28 cellular contexts compared by ENCODE assay signal in genomic region chr13:35824825-35825224, GRCh38.
"Had no signal": no experiment of that assay in that cellular context is flagged by ENCODE, and none has a peak within 500 bp of the region (broad histone marks: within the 10 kb centered on the region; RNA-seq: fewer than 3 reads in every experiment).

No MANE protein-coding gene starts in this region.

- H3K27ac Mint-ChIP-seq: activated CD4-positive, alpha-beta memory T cell treated with anti-CD3 and anti-CD28 coated beads, Interleukin-2, amount 10 ng/mL, durations not matched to agents 7 days and 5 days; activated CD4-positive, alpha-beta T cell treated with anti-CD3 and anti-CD28 coated beads, Interleukin-2, amount 10 ng/mL, durations not matched to agents 7 days and 5 days; activated naive CD4-positive, alpha-beta T cell treated with anti-CD3 and anti-CD28 coated beads, Interleukin-2, amount 10 ng/mL, durations not matched to agents 7 days and 5 days; activated naive CD4-positive, alpha-beta T cell treated with anti-CD3 and anti-CD28 coated beads, Interleukin-2, amount 50 U/mL, for 72 hours; activated naive CD8-positive, alpha-beta T cell treated with anti-CD3 and anti-CD28 coated beads, Interleukin-2, amount 10 ng/mL, durations not matched to agents 7 days and 5 days; activated T-cell treated with anti-CD3 and anti-CD28 coated beads, Interleukin-2, amount 50 U/mL, for 24 hours; activated T-cell treated with anti-CD3 and anti-CD28 coated beads, Interleukin-2, amount 50 U/mL, for 72 hours had no signal

- H3K27me3 Mint-ChIP-seq: activated CD4-positive, alpha-beta memory T cell treated with anti-CD3 and anti-CD28 coated beads, Interleukin-2, amount 10 ng/mL, durations not matched to agents 7 days and 5 days; activated CD4-positive, alpha-beta T cell treated with anti-CD3 and anti-CD28 coated beads, Interleukin-2, amount 10 ng/mL, durations not matched to agents 7 days and 5 days; activated naive CD8-positive, alpha-beta T cell treated with anti-CD3 and anti-CD28 coated beads, Interleukin-2, amount 10 ng/mL, durations not matched to agents 7 days and 5 days; activated T-cell treated with anti-CD3 and anti-CD28 coated beads, Interleukin-2, amount 50 U/mL, for 24 hours; central memory CD8-positive, alpha-beta T cell had no signal

- H3K4me3 ChIP-seq: esophagus squamous epithelium had no signal

- H3K9me3 Mint-ChIP-seq: activated CD4-positive, alpha-beta memory T cell treated with anti-CD3 and anti-CD28 coated beads, Interleukin-2, amount 10 ng/mL, durations not matched to agents 7 days and 5 days; activated CD4-positive, alpha-beta T cell treated with anti-CD3 and anti-CD28 coated beads, Interleukin-2, amount 10 ng/mL, durations not matched to agents 7 days and 5 days; activated naive CD4-positive, alpha-beta T cell treated with anti-CD3 and anti-CD28 coated beads, Interleukin-2, amount 10 ng/mL, durations not matched to agents 7 days and 5 days had no signal

- H3K4me1 Mint-ChIP-seq: activated CD4-positive, alpha-beta memory T cell treated with anti-CD3 and anti-CD28 coated beads, Interleukin-2, amount 10 ng/mL, durations not matched to agents 7 days and 5 days; activated CD4-positive, alpha-beta T cell treated with anti-CD3 and anti-CD28 coated beads, Interleukin-2, amount 10 ng/mL, durations not matched to agents 7 days and 5 days; activated naive CD4-positive, alpha-beta T cell treated with anti-CD3 and anti-CD28 coated beads, Interleukin-2, amount 10 ng/mL, durations not matched to agents 7 days and 5 days; activated naive CD8-positive, alpha-beta T cell treated with anti-CD3 and anti-CD28 coated beads, Interleukin-2, amount 10 ng/mL, durations not matched to agents 7 days and 5 days; central memory CD8-positive, alpha-beta T cell had no signal

- ATAC-seq: activated naive CD4-positive, alpha-beta T cell treated with anti-CD3 and anti-CD28 coated beads, Interleukin-2, amount 50 U/mL, for 72 hours; activated T-cell treated with anti-CD3 and anti-CD28 coated beads, Interleukin-2, amount 50 U/mL, for 72 hours had no signal

- H3K4me1 ChIP-seq: esophagus squamous epithelium had no signal

- H3K36me3 Mint-ChIP-seq: activated naive CD4-positive, alpha-beta T cell treated with anti-CD3 and anti-CD28 coated beads, Interleukin-2, amount 10 ng/mL, durations not matched to agents 7 days and 5 days; activated naive CD4-positive, alpha-beta T cell treated with anti-CD3 and anti-CD28 coated beads, Interleukin-2, amount 50 U/mL, for 72 hours; activated naive CD8-positive, alpha-beta T cell treated with anti-CD3 and anti-CD28 coated beads, Interleukin-2, amount 10 ng/mL, durations not matched to agents 7 days and 5 days had no signal

- H3K27me3 ChIP-seq: brain microvascular endothelial cell, esophagus squamous epithelium had no signal

- H3K4me3 Mint-ChIP-seq: activated CD4-positive, alpha-beta memory T cell treated with anti-CD3 and anti-CD28 coated beads, Interleukin-2, amount 10 ng/mL, durations not matched to agents 7 days and 5 days; activated CD4-positive, alpha-beta T cell treated with anti-CD3 and anti-CD28 coated beads, Interleukin-2, amount 10 ng/mL, durations not matched to agents 7 days and 5 days; activated naive CD4-positive, alpha-beta T cell treated with anti-CD3 and anti-CD28 coated beads, Interleukin-2, amount 10 ng/mL, durations not matched to agents 7 days and 5 days; activated naive CD8-positive, alpha-beta T cell treated with anti-CD3 and anti-CD28 coated beads, Interleukin-2, amount 10 ng/mL, durations not matched to agents 7 days and 5 days; activated T-cell treated with anti-CD3 and anti-CD28 coated beads, Interleukin-2, amount 50 U/mL, for 24 hours; activated T-cell treated with anti-CD3 and anti-CD28 coated beads, Interleukin-2, amount 50 U/mL, for 72 hours; central memory CD8-positive, alpha-beta T cell had no signal

- H3K27ac ChIP-seq: brain microvascular endothelial cell, epithelial cell of prostate, esophagus squamous epithelium had no signal

- H3K9me3 ChIP-seq: esophagus squamous epithelium had no signal

- H3K36me3 ChIP-seq: brain microvascular endothelial cell, esophagus squamous epithelium had no signal

- FAIRE-seq: astrocyte, bronchial epithelial cell, colon, endometrium, endothelial cell of umbilical vein had no signal

- DNase-seq: activated CD4-positive, alpha-beta memory T cell treated with anti-CD3 and anti-CD28 coated beads, Interleukin-2, amount 10 ng/mL, durations not matched to agents 7 days and 5 days; activated CD4-positive, alpha-beta T cell treated with anti-CD3 and anti-CD28 coated beads for 1 hour; activated CD4-positive, alpha-beta T cell treated with anti-CD3 and anti-CD28 coated beads for 4 hours; activated CD4-positive, alpha-beta T cell treated with anti-CD3 and anti-CD28 coated beads, Interleukin-2, amount 10 ng/mL, durations not matched to agents 7 days and 5 days; activated CD4-positive, alpha-beta T cell treated with anti-CD3 and anti-CD28 coated beads, Interleukin-2, amount 50 U/mL, for 4 hours; activated CD8-positive, alpha-beta memory T cell treated with anti-CD3 and anti-CD28 coated beads, Interleukin-2, amount 50 U/mL, for 48 hours; activated gamma-delta T cell; activated naive CD4-positive, alpha-beta T cell; activated naive CD4-positive, alpha-beta T cell treated with anti-CD3 and anti-CD28 coated beads, Interleukin-2, amount 10 ng/mL, durations not matched to agents 7 days and 5 days; activated naive CD8-positive, alpha-beta T cell treated with anti-CD3 and anti-CD28 coated beads, Interleukin-2, amount 10 ng/mL, durations not matched to agents 7 days and 5 days; activated T-cell treated with anti-CD3 and anti-CD28 coated beads for 4 hours; activated T-cell treated with anti-CD3 and anti-CD28 coated beads, Interleukin-2, amount 50 U/mL, for 24 hours; activated T-cell treated with anti-CD3 and anti-CD28 coated beads, Interleukin-2, amount 50 U/mL, for 72 hours; brain microvascular endothelial cell; cortex of kidney; dermis blood vessel endothelial cell; effector CD8-positive, alpha-beta T cell; esophagus squamous epithelium; foreskin melanocyte; T-helper 2 cell had no signal
